ENCODE assay signal across 1 cellular context in genomic region chr6:123640567-123641187, GRCh38.
TF ChIP-seq lines count a peak whose summit lies in the region.

No MANE protein-coding gene starts in this region.

TF ChIP-seq in GM23338, 12 proteins besides CTCF, POLR2A, EP300 and RAD21 (continued from another document):
- TF ChIP-seq NANOG (IDR thresholded peaks at IDR 0.05; ENCODE audit: borderline replicate concordance) (no peak), ETS1 (IDR thresholded peaks at IDR 0.05) (no peak), EZH2phosphoT487 (IDR thresholded peaks at IDR 0.05; ENCODE audit: unreplicated experiment) (no peak), JUNB (IDR thresholded peaks at IDR 0.05; ENCODE audit: unreplicated experiment) (no peak), STAT1 (IDR thresholded peaks at IDR 0.05; ENCODE audit: unreplicated experiment) (no peak), ZNF331 (CRISPR knock-in tag; IDR thresholded peaks at IDR 0.05; ENCODE audit: low read depth) (no peak)
- TF ChIP-seq, protein P1, sequence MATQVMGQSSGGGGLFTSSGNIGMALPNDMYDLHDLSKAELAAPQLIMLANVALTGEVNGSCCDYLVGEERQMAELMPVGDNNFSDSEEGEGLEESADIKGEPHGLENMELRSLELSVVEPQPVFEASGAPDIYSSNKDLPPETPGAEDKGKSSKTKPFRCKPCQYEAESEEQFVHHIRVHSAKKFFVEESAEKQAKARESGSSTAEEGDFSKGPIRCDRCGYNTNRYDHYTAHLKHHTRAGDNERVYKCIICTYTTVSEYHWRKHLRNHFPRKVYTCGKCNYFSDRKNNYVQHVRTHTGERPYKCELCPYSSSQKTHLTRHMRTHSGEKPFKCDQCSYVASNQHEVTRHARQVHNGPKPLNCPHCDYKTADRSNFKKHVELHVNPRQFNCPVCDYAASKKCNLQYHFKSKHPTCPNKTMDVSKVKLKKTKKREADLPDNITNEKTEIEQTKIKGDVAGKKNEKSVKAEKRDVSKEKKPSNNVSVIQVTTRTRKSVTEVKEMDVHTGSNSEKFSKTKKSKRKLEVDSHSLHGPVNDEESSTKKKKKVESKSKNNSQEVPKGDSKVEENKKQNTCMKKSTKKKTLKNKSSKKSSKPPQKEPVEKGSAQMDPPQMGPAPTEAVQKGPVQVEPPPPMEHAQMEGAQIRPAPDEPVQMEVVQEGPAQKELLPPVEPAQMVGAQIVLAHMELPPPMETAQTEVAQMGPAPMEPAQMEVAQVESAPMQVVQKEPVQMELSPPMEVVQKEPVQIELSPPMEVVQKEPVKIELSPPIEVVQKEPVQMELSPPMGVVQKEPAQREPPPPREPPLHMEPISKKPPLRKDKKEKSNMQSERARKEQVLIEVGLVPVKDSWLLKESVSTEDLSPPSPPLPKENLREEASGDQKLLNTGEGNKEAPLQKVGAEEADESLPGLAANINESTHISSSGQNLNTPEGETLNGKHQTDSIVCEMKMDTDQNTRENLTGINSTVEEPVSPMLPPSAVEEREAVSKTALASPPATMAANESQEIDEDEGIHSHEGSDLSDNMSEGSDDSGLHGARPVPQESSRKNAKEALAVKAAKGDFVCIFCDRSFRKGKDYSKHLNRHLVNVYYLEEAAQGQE (IDR thresholded peaks at IDR 0.05; ENCODE audit: unreplicated experiment), result no peak
